In the genomic region with DNA sequence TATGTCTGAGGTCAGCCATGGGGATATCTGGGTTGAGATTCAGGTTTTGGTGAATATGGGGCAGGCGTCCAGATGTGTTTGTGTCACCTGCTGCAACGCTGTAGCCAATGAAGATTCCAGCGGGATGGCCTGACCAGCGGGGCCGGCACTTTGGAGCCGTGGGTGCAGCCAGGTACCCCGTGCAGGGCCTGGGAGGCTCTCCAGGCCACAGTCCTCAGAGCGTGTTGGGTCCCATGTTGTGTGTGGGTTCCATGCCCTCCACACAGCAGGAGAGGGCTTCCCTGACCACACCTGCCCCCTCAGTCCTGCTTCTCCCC, we compare ENCODE assay signal across 1 cellular context.
TF ChIP-seq lines count a peak whose summit lies in the region.

No MANE protein-coding gene starts in this region.

TF ChIP-seq in H1, 55 proteins besides CTCF, POLR2A, EP300 and RAD21:
- TF ChIP-seq POLR2AphosphoS5 (IDR thresholded peaks at IDR 0.05; ENCODE audit: low read depth, low read length): no peak
- TF ChIP-seq CBX5 (IDR thresholded peaks at IDR 0.05; ENCODE audit: low read depth, low read length): no peak
- no peak for TF ChIP-seq BRCA1 (IDR thresholded peaks at IDR 0.05; ENCODE audit: low read depth, low read length)
- TF ChIP-seq SRF (IDR thresholded peaks at IDR 0.05; ENCODE audit: low read depth, low read length): no peak
- TF ChIP-seq, protein P1, sequence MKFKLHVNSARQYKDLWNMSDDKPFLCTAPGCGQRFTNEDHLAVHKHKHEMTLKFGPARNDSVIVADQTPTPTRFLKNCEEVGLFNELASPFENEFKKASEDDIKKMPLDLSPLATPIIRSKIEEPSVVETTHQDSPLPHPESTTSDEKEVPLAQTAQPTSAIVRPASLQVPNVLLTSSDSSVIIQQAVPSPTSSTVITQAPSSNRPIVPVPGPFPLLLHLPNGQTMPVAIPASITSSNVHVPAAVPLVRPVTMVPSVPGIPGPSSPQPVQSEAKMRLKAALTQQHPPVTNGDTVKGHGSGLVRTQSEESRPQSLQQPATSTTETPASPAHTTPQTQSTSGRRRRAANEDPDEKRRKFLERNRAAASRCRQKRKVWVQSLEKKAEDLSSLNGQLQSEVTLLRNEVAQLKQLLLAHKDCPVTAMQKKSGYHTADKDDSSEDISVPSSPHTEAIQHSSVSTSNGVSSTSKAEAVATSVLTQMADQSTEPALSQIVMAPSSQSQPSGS (IDR thresholded peaks at IDR 0.05; ENCODE audit: low read length): no peak
- TF ChIP-seq GABPA (IDR thresholded peaks at IDR 0.05; ENCODE audit: borderline replicate concordance, insufficient read depth, low read length): no peak
